In the genomic region with DNA sequence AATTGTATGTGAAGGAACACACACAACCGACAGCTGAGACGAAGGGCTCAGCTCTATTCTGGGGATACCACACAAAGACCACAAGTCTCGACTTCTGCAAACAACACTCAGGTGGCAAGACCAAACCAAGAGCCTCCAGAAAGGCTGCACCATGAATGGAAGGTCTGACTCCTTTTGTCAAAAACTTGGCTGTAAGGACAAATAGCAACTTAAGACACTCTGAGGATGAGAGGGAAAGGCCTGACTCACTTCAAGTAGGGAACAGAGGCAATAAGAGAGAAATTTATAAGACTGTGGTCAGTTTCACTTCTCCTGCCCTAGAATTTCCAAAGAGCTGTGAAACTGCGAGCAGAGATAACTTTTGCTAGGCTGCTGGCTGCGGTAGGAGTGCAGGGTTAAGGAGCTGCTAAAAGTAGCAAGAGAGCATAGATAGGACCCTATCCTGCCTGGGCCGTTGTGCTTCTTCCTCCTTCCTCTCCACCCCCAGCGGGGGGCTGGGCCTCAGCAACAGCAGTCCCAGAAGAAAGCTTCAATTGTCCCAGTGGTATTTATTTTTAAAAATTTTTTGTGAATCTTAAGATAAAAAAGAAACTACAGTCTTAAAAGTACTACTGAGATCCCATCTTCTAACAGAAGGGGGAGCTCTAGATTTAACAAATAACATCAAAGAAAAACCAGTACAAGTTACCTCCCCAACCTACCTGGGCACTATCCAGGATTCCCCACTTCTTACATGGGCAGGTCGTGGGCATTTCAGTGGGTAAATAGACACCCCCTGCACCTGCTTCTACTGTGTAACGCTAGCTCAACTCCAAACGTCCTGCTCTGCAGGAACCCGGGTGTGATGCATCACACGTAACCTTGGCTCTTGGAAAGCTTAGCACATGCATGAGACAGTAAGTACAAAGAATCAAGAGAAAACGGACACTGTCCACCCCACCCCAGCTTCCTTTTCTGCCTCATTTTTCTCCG, we compare ENCODE assay signal across 8 cellular contexts.
A peak's percentile ranks its signal among the peaks of the same experiment; 100 is the strongest.
DNase-seq lines count a peak whose midpoint lies in the region; ATAC-seq and TF ChIP-seq lines count a peak whose summit lies in the region.

No MANE protein-coding gene starts in this region.

- no peak for TF ChIP-seq POLR2A in right lobe of liver (IDR thresholded peaks at IDR 0.05)

- H3K27me3 Mint-ChIP-seq in activated CD4-positive, alpha-beta T cell treated with anti-CD3 and anti-CD28 coated beads for 36 hours, result no peaks in the 10 kb centered on the region

- CTCF ChIA-PET in activated CD4-positive, alpha-beta T cell treated with anti-CD3 and anti-CD28 coated beads for 36 hours (lab: Charles Lee), result interaction anchor here (0.5 to 6.8 kb wide), 65 partner anchors 8 to 1059 kb away, joined by 3 to 79 read pairs (median 5); a partner anchor contains a TSS

- WGBS in right lobe of liver (ENCODE audit: insufficient coverage, low coverage, low lambda C conversion rate, missing lambda C conversion rate), result 28% methylated on average over 14 of the region's 14 CpGs

- ATAC-seq in activated CD4-positive, alpha-beta T cell treated with anti-CD3 and anti-CD28 coated beads for 36 hours, result peak; percentile 66
- ATAC-seq in GM21619 (IDR thresholded peaks at IDR 0.05; ENCODE audit: unreplicated experiment) (peak; percentile 59), right lobe of liver (peak; percentile 65 to 69 (median 66)), thoracic aorta (ENCODE audit: insufficient number of reproducible peaks, low FRiP score, low read depth) (no peak)

- H3K4me3 Mint-ChIP-seq in activated CD4-positive, alpha-beta T cell treated with anti-CD3 and anti-CD28 coated beads for 36 hours, result no peak overlapping the region

- H3K36me3 ChIP-seq in KOPT-K1 (ENCODE audit: insufficient read depth, low read length) (peaks cover 40% of the 10 kb centered on the region), right lobe of liver (no peaks in the 10 kb centered on the region), thoracic aorta (no peaks in the 10 kb centered on the region)

- POLR2A ChIA-PET in activated CD4-positive, alpha-beta T cell treated with anti-CD3 and anti-CD28 coated beads for 36 hours (lab: Charles Lee), result interaction anchor here (0.5 to 1.1 kb wide), 5 partner anchors 26 to 832 kb away, joined by 3 to 6 read pairs (median 3); no protein-coding TSS in a partner anchor

- H3K27ac ChIP-seq in KOPT-K1 (ENCODE audit: low read depth, low read length, poor library complexity, severe bottlenecking), result peak overlapping the region; percentile 41
- no peak overlapping the region for H3K27ac ChIP-seq in right lobe of liver
- peak overlapping the region; percentile 39 to 59 for H3K27ac ChIP-seq in thoracic aorta

- H3K9me3 Mint-ChIP-seq in activated CD4-positive, alpha-beta T cell treated with anti-CD3 and anti-CD28 coated beads for 36 hours (ENCODE audit: low read depth), result no peaks in the 10 kb centered on the region

- H3K36me3 Mint-ChIP-seq in activated CD4-positive, alpha-beta T cell treated with anti-CD3 and anti-CD28 coated beads for 36 hours (ENCODE audit: low read depth), result peaks cover 11% of the 10 kb centered on the region

- peak overlapping the region; percentile 51 for H3K27ac Mint-ChIP-seq in activated CD4-positive, alpha-beta T cell treated with anti-CD3 and anti-CD28 coated beads for 36 hours

- H3K4me1 ChIP-seq in right lobe of liver, result no peaks in the 10 kb centered on the region
- H3K4me1 ChIP-seq in thoracic aorta (ENCODE audit: control insufficient read depth in 1 of 2, low read depth in 2 of 2), result peaks cover 27 to 30% of the 10 kb centered on the region in 2 donors

- DNase-seq in activated CD4-positive, alpha-beta T cell treated with anti-CD3 and anti-CD28 coated beads for 36 hours, result peak; percentile 26
- DNase-seq in activated CD4-positive, alpha-beta T cell treated with anti-CD3 and anti-CD28 coated beads for 4 hours, result no peak
- DNase-seq in SIG-M5 treated with dmso at 0.1 percent for 504 hours (lab: John Stamatoyannopoulos, UW; ENCODE audit: unreplicated experiment) (peak; percentile 98), choroid plexus epithelial cell (ENCODE audit: low read depth) (peak; percentile 81), right lobe of liver (no peak), thoracic aorta (ENCODE audit: low spot score) (no peak)

- peaks cover 55% of the 10 kb centered on the region for H3K4me1 Mint-ChIP-seq in activated CD4-positive, alpha-beta T cell treated with anti-CD3 and anti-CD28 coated beads for 36 hours

- intact Hi-C loops in activated CD4-positive, alpha-beta T cell treated with anti-CD3 and anti-CD28 coated beads for 36 hours (cut with DNase I, micrococcal nuclease), result loop anchor here (1.0 to 5.0 kb wide), 6 partner anchors 26 to 462 kb away; no protein-coding TSS in a partner anchor
- intact Hi-C loops in right lobe of liver (cut with DNase I), result loop anchor here in 1 of 2 donors (5.0 kb wide), 1 partner anchor 206 kb away; no protein-coding TSS in a partner anchor

- TF ChIP-seq CTCF in choroid plexus epithelial cell (conservative IDR thresholded peaks at IDR 0.05; ENCODE audit: low read depth, low read length) (peak; percentile 57), right lobe of liver (IDR thresholded peaks at IDR 0.05) (peak; percentile 57 to 66 (median 60)), thoracic aorta (IDR thresholded peaks at IDR 0.05) (peak; percentile 69)

- H3K27me3 ChIP-seq in right lobe of liver (no peaks in the 10 kb centered on the region), thoracic aorta (replicated peaks; ENCODE audit: insufficient read depth) (no peaks in the 10 kb centered on the region)

- H3K4me3 ChIP-seq in choroid plexus epithelial cell (ENCODE audit: low read depth, low read length) (peak overlapping the region; percentile 20), right lobe of liver (no peak overlapping the region), thoracic aorta (peak overlapping the region; percentile 59)

- no peaks in the 10 kb centered on the region for H3K9me3 ChIP-seq in KOPT-K1 (ENCODE audit: insufficient read depth, low read length, poor library complexity, severe bottlenecking)
- H3K9me3 ChIP-seq in right lobe of liver, result no peaks in the 10 kb centered on the region
- no peaks in the 10 kb centered on the region for H3K9me3 ChIP-seq in thoracic aorta

Comparison
In these comparisons a context has a peak if more than half of its experiments do, and no peak if none do; other contexts are left out.
1. DNase-seq: peak in activated CD4-positive, alpha-beta T cell treated with anti-CD3 and anti-CD28 coated beads for 36 hours (single experiment), SIG-M5 treated with dmso at 0.1 percent for 504 hours (single experiment) and choroid plexus epithelial cell (single experiment); none in activated CD4-positive, alpha-beta T cell treated with anti-CD3 and anti-CD28 coated beads for 4 hours (0 of 2), right lobe of liver (0 of 3) and thoracic aorta (single experiment).
2. H3K27ac ChIP-seq: peak in KOPT-K1 (single experiment) and thoracic aorta (2 of 2); none in right lobe of liver (0 of 3).
3. H3K4me3 ChIP-seq: peak in choroid plexus epithelial cell (single experiment) and thoracic aorta (single experiment); none in right lobe of liver (0 of 3).
4. Peak in every context shown above with its lines, with median percentiles within 50 percentile points of each other: CTCF ChIP-seq.